11 cellular contexts compared by ENCODE assay signal in genomic region chr11:124968197-124968596, GRCh38. TPM values are rescaled to one million over a fixed set of nuclear protein-coding genes. Genes with fewer than 3 reads are reported as not detected.
"Had no signal": no experiment of that assay in that cellular context is flagged by ENCODE, and none has a peak within 500 bp of the region (broad histone marks: within the 10 kb centered on the region; RNA-seq: fewer than 3 reads in every experiment).

No MANE protein-coding gene starts in this region.

RNA-seq across cellular contexts. Expression of gene HEPACAM, which starts 32.4 kb away (rescaled TPM):
- total RNA-seq: OCI-LY7, PC-9, RPMI7951, SJCRH30, SJSA1, SK-MEL-5 had no signal
- polyA plus RNA-seq: SK-N-SH had no signal

RNA-seq across cellular contexts. Expression of gene HEPN1, which starts 49.1 kb away (rescaled TPM):
- total RNA-seq: OCI-LY7, PC-3, PC-9, Peyer's patch, Right ventricle myocardium inferior, Right ventricle myocardium superior, RPMI7951, SJCRH30, SJSA1, SK-MEL-5 had no signal
- polyA plus RNA-seq: SK-N-SH had no signal
